ENCODE assay signal across 1 cellular context in genomic region chr18:57644540-57644939, GRCh38.
TF ChIP-seq lines count a peak whose summit lies in the region.

No MANE protein-coding gene starts in this region.

TF ChIP-seq in K562, 482 proteins besides CTCF, POLR2A, EP300 and RAD21:
- TF ChIP-seq HBP1 (CRISPR knock-in tag; IDR thresholded peaks at IDR 0.05) (no peak), POLR2H (tag; IDR thresholded peaks at IDR 0.05; ENCODE audit: low read depth) (no peak), MTA1 (IDR thresholded peaks at IDR 0.05; ENCODE audit: borderline replicate concordance) (no peak), ZFP1 (CRISPR knock-in tag; IDR thresholded peaks at IDR 0.05) (no peak), HIVEP1 (CRISPR knock-in tag; IDR thresholded peaks at IDR 0.05) (no peak), HDGF (IDR thresholded peaks at IDR 0.05) (no peak), ZNF347 (CRISPR knock-in tag; IDR thresholded peaks at IDR 0.05; ENCODE audit: low read depth) (no peak), ZNF444 (CRISPR knock-in tag; IDR thresholded peaks at IDR 0.05) (no peak)
